8 cellular contexts compared by ENCODE assay signal in genomic region chr1:18901147-18901951, GRCh38. TPM values are rescaled to one million over a fixed set of nuclear protein-coding genes. Genes with fewer than 3 reads are reported as not detected.
DNase-seq lines count a peak whose midpoint lies in the region; ATAC-seq and TF ChIP-seq lines count a peak whose summit lies in the region.

No MANE protein-coding gene starts in this region.

- no peaks in the 10 kb centered on the region for H3K9me3 Mint-ChIP-seq in stimulated activated naive CD8-positive, alpha-beta T cell treated with anti-CD3 and anti-CD28 coated beads, Interleukin-15, Interleukin-2, amounts not matched to agents 100 ng/mL and 50 ng/mL, for 24 hours
- H3K9me3 Mint-ChIP-seq in mesothelial cell of epicardium = no peaks in the 10 kb centered on the region

- intact Hi-C loops in breast epithelium (cut with DNase I; ENCODE audit: low total_unique reads) = loop anchor here (10.0 kb wide), 1 partner anchor 173 kb away; no protein-coding TSS in a partner anchor

- no peaks in the 10 kb centered on the region for H3K27me3 ChIP-seq in breast epithelium

- no peak for DNase-seq in stimulated activated naive CD8-positive, alpha-beta T cell treated with anti-CD3 and anti-CD28 coated beads, Interleukin-15, Interleukin-2, amounts not matched to agents 100 U/mL and 50 U/mL, for 24 hours
- DNase-seq in breast epithelium (ENCODE audit: low spot score in 2 of 2) = no peak
- DNase-seq in mesothelial cell of epicardium (ENCODE audit: low spot score in 2 of 2, unreplicated experiment in 2 of 2) = no peak
- no peak for DNase-seq in RPMI8226
- no peak for DNase-seq in CD1c-positive myeloid dendritic cell (ENCODE audit: extremely low spot score)
- DNase-seq in iPS-NIHi7 (ENCODE audit: extremely low spot score) = no peak

- no peaks in the 10 kb centered on the region for H3K36me3 Mint-ChIP-seq in stimulated activated naive CD8-positive, alpha-beta T cell treated with anti-CD3 and anti-CD28 coated beads, Interleukin-15, Interleukin-2, amounts not matched to agents 100 ng/mL and 50 ng/mL, for 24 hours (ENCODE audit: low read depth)
- H3K36me3 Mint-ChIP-seq in mesothelial cell of epicardium = no peaks in the 10 kb centered on the region

- H3K36me3 ChIP-seq in breast epithelium = no peaks in the 10 kb centered on the region

- peak overlapping the region; percentile 93 for H3K4me3 Mint-ChIP-seq in stimulated activated naive CD8-positive, alpha-beta T cell treated with anti-CD3 and anti-CD28 coated beads, Interleukin-15, Interleukin-2, amounts not matched to agents 100 ng/mL and 50 ng/mL, for 24 hours
- peak overlapping the region; percentile 97 for H3K4me3 Mint-ChIP-seq in mesothelial cell of epicardium

- H3K27ac Mint-ChIP-seq in stimulated activated naive CD8-positive, alpha-beta T cell treated with anti-CD3 and anti-CD28 coated beads, Interleukin-15, Interleukin-2, amounts not matched to agents 100 ng/mL and 50 ng/mL, for 24 hours = peak overlapping the region; percentile 85
- H3K27ac Mint-ChIP-seq in mesothelial cell of epicardium = peak overlapping the region; percentile 98

- no peaks in the 10 kb centered on the region for H3K27me3 Mint-ChIP-seq in stimulated activated naive CD8-positive, alpha-beta T cell treated with anti-CD3 and anti-CD28 coated beads, Interleukin-15, Interleukin-2, amounts not matched to agents 100 ng/mL and 50 ng/mL, for 24 hours
- H3K27me3 Mint-ChIP-seq in mesothelial cell of epicardium (ENCODE audit: low read depth) = no peaks in the 10 kb centered on the region

- no peak overlapping the region for H3K27ac ChIP-seq in breast epithelium

- no peak for ATAC-seq in stimulated activated naive CD8-positive, alpha-beta T cell treated with anti-CD3 and anti-CD28 coated beads, Interleukin-15, Interleukin-2, amounts not matched to agents 100 U/mL and 50 U/mL, for 24 hours
- ATAC-seq in GM19455 (IDR thresholded peaks at IDR 0.05; ENCODE audit: unreplicated experiment) = no peak

- H3K4me1 ChIP-seq in breast epithelium = no peaks in the 10 kb centered on the region

- H3K4me1 Mint-ChIP-seq in stimulated activated naive CD8-positive, alpha-beta T cell treated with anti-CD3 and anti-CD28 coated beads, Interleukin-15, Interleukin-2, amounts not matched to agents 100 ng/mL and 50 ng/mL, for 24 hours (ENCODE audit: low read depth) = peaks cover 33% of the 10 kb centered on the region
- H3K4me1 Mint-ChIP-seq in mesothelial cell of epicardium = peaks cover 17% of the 10 kb centered on the region

- TF ChIP-seq CTCF in breast epithelium (IDR thresholded peaks at IDR 0.05) = no peak
- no peak for TF ChIP-seq CTCF in mesothelial cell of epicardium (IDR thresholded peaks at IDR 0.05; ENCODE audit: unreplicated experiment)

- no peaks in the 10 kb centered on the region for H3K9me3 ChIP-seq in breast epithelium

- peak overlapping the region; percentile 65 to 97 (median 73) for H3K4me3 ChIP-seq in breast epithelium

- TF ChIP-seq POLR2A in breast epithelium (IDR thresholded peaks at IDR 0.05) = no peak

RNA-seq across cellular contexts. Expression of gene ALDH4A1, which starts 1.0 kb away (rescaled TPM):
- total RNA-seq in breast epithelium (10 to 100 TPM; 15.7 to 81.0 (median 23.7) TPM), mesothelial cell of epicardium (10.7 to 11.5 TPM (median 11.5 TPM) in 3 replicates)

RNA-seq across cellular contexts. Expression of gene TAS1R2, which starts 41.9 kb away (rescaled TPM):
- total RNA-seq in breast epithelium (not detected), mesothelial cell of epicardium (not detected in 3 replicates)

RNA-seq across cellular contexts. Expression of gene IFFO2, which starts 55.1 kb away (rescaled TPM):
- 10 to 100 TPM in 2 of 3 donors, 1 to 10 TPM in 1; 5.8 to 35.3 (median 34.4) TPM for total RNA-seq in breast epithelium
- 7.8 to 10.4 TPM (median 9.1 TPM) in 3 replicates for total RNA-seq in mesothelial cell of epicardium
